9 cellular contexts compared by ENCODE assay signal in genomic region chrX:11111947-11112346, GRCh38. TPM values are rescaled to one million over a fixed set of nuclear protein-coding genes. Genes with fewer than 3 reads are reported as not detected.
A peak's percentile ranks its signal among the peaks of the same experiment; 100 is the strongest.
DNase-seq lines count a peak whose midpoint lies in the region; FAIRE-seq and TF ChIP-seq lines count a peak whose summit lies in the region.
"Had no signal": no experiment of that assay in that cellular context is flagged by ENCODE, and none has a peak within 500 bp of the region (broad histone marks: within the 10 kb centered on the region; RNA-seq: fewer than 3 reads in every experiment).

No MANE protein-coding gene starts in this region.

- TF ChIP-seq RAD21 in H1 (IDR thresholded peaks at IDR 0.05 in 1 of 2, conservative IDR thresholded peaks at IDR 0.05 in 1 of 2; ENCODE audit: low read depth in 2 of 2, low read length in 2 of 2) (no peak), neural cell (conservative IDR thresholded peaks at IDR 0.05) (no peak)

- H3K18ac ChIP-seq in H1 (ENCODE audit: extremely low read depth, low read length), result no peak overlapping the region

- no peaks in the 10 kb centered on the region for H3K9me2 ChIP-seq in neural cell (ENCODE audit: insufficient read depth, low read length)

- DNase-seq in NB4 (ENCODE audit: low read depth), result no peak
- no peak for DNase-seq in H1 (ENCODE audit: low read depth in 1 of 2, low spot score in 2 of 2)
- DNase-seq in OCI-M2 (lab: John Stamatoyannopoulos, UW; ENCODE audit: unreplicated experiment), result no peak
- no peak for DNase-seq in superior temporal gyrus (ENCODE audit: extremely low spot score)
- DNase-seq in EL, result no peak
- no peak for DNase-seq in SW480 (ENCODE audit: low spot score)
- DNase-seq: NCI-H748 treated with DMSO at 0.1 percent for 48 hours had no signal

- no peak for TF ChIP-seq EP300 in H1 (IDR thresholded peaks at IDR 0.05; ENCODE audit: borderline replicate concordance in 1 of 2, low read depth in 2 of 2, low read length in 2 of 2)
- TF ChIP-seq EP300 in neural cell (conservative IDR thresholded peaks at IDR 0.05; ENCODE audit: poor library complexity, severe bottlenecking), result no peak

- H3K4me2 ChIP-seq in BLaER1 treated with 17β-estradiol and CSF1 and Interleukin-3, amounts not matched to agents 10 nM and 100 nM, result peak overlapping the region; percentile 65 to 88 (median 70)
- H3K4me2 ChIP-seq in H1 (ENCODE audit: insufficient read depth in 1 of 2, low read depth in 2 of 2, low read length in 2 of 2) (peak overlapping the region; percentile 63 to 71), neural cell (ENCODE audit: low read length) (peak overlapping the region; percentile 65)

- H2BK15ac ChIP-seq in H1 (ENCODE audit: low read length), result no peak overlapping the region

- peaks cover 3% of the 10 kb centered on the region; the same call in 1 of the 2 replicates for H3K23me2 ChIP-seq in H1 (ENCODE audit: low read depth, low read length)

- no peak overlapping the region for H2BK120ac ChIP-seq in H1 (replicated peaks; ENCODE audit: low read depth, low read length)

- no peak overlapping the region for H3K14ac ChIP-seq in H1 (ENCODE audit: insufficient read length)

- H3K4me3 ChIP-seq in BLaER1 treated with 17β-estradiol and CSF1 and Interleukin-3, amounts not matched to agents 10 nM and 100 nM, result peak overlapping the region; percentile 59 to 84 (median 74)
- peak overlapping the region; percentile 87 for H3K4me3 ChIP-seq in NB4 (ENCODE audit: low read depth, low read length)
- H3K4me3 ChIP-seq in H1 (ENCODE audit: extremely low read depth in 1 of 4, insufficient read depth in 2 of 4, low read depth in 3 of 4, low read length in 4 of 4), result peak overlapping the region; percentile 66 to 84 (median 74)
- peak overlapping the region; percentile 81 for H3K4me3 ChIP-seq in neural cell (ENCODE audit: low read length)

- H3K56ac ChIP-seq in H1 (replicated peaks; ENCODE audit: insufficient read length, low read depth, low read length), result no peak overlapping the region

- no peak overlapping the region for H2BK20ac ChIP-seq in H1 (ENCODE audit: low read length)

- peaks cover 0 to 20% (median 4%) of the 10 kb centered on the region in 11 experiments; a peak in 8 of 22 replicates for H3K9me3 ChIP-seq in BLaER1 treated with 17β-estradiol and CSF1 and Interleukin-3, amounts not matched to agents 10 nM and 100 nM (replicated peaks in 1 of 11)
- H3K9me3 ChIP-seq in H1 (ENCODE audit: insufficient read depth in 2 of 2, low read depth in 1 of 2, low read length in 1 of 2) (no peaks in the 10 kb centered on the region), neural cell (ENCODE audit: low read length) (no peaks in the 10 kb centered on the region)

- FAIRE-seq in H1 (lab: Jason Lieb, UNC), result peak; percentile 48

- H4K8ac ChIP-seq in H1 (ENCODE audit: extremely low read depth, insufficient read depth, low read length), result no peak overlapping the region

- no peak overlapping the region for H4K5ac ChIP-seq in H1 (ENCODE audit: insufficient read length, low read depth, low read length)

- H2AK5ac ChIP-seq in H1 (ENCODE audit: low read depth, low read length), result no peak overlapping the region

- 75% methylated on average over 8 of the region's 9 CpGs; no CpG with 5 or more reads in 1 of the 2 experiments for WGBS in H1 (ENCODE audit: extremely low coverage in 1 of 2, insufficient coverage in 1 of 2, insufficient read length in 1 of 2, insufficient replicate concordance in 2 of 2, low coverage in 1 of 2, low lambda C conversion rate in 2 of 2, missing lambda C conversion rate in 1 of 2), 2 experiments

- no peak overlapping the region for H3K4ac ChIP-seq in H1 (replicated peaks; ENCODE audit: insufficient read length, low read depth, low read length)

- H3K9ac ChIP-seq in BLaER1 treated with 17β-estradiol and CSF1 and Interleukin-3, amounts not matched to agents 10 nM and 100 nM, result peak overlapping the region; percentile 81 to 90 (median 87)
- H3K9ac ChIP-seq in H1 (replicated peaks in 1 of 4; ENCODE audit: extremely low read depth in 1 of 4, low read depth in 3 of 4, low read length in 3 of 4), result peak overlapping the region; percentile 52 to 92 (median 84)
- H3K9ac ChIP-seq in neural cell (ENCODE audit: low read length), result peak overlapping the region; percentile 85

- no peak overlapping the region for H2BK12ac ChIP-seq in H1 (ENCODE audit: low read depth, low read length)

- H3K27ac ChIP-seq in BLaER1 treated with 17β-estradiol and CSF1 and Interleukin-3, amounts not matched to agents 10 nM and 100 nM, result peak overlapping the region; percentile 80 to 92 (median 88); a peak in 20 of 22 replicates
- H3K27ac ChIP-seq in H1 (ENCODE audit: low read depth, low read length), result no peak overlapping the region; the same call in 1 of the 2 replicates
- H3K27ac ChIP-seq in neural cell (ENCODE audit: low read length), result no peak overlapping the region

- H2AFZ ChIP-seq in H1 (ENCODE audit: low read length) (no peak overlapping the region), neural cell (ENCODE audit: low read depth, low read length) (no peak overlapping the region)

- H2BK5ac ChIP-seq in H1 (ENCODE audit: low read depth, low read length), result no peak overlapping the region

- peaks cover 0 to 31% (median 15%) of the 10 kb centered on the region in 11 experiments; a peak in 12 of 22 replicates for H4K20me1 ChIP-seq in BLaER1 treated with 17β-estradiol and CSF1 and Interleukin-3, amounts not matched to agents 10 nM and 100 nM
- H4K20me1 ChIP-seq in H1 (replicated peaks in 1 of 2; ENCODE audit: control insufficient read depth in 1 of 2, insufficient read depth in 2 of 2, low read length in 2 of 2) (peaks cover 0 to 2% of the 10 kb centered on the region in 2 experiments), neural cell (ENCODE audit: insufficient read depth) (no peaks in the 10 kb centered on the region)

- TF ChIP-seq CTCF in NB4 (IDR thresholded peaks at IDR 0.05; ENCODE audit: low read depth, low read length) (no peak), H1 (IDR thresholded peaks at IDR 0.05; ENCODE audit: control extremely low read depth in 1 of 3, insufficient read depth in 1 of 3, low read depth in 1 of 3, low read length in 3 of 3) (no peak), neural cell (IDR thresholded peaks at IDR 0.05; ENCODE audit: poor library complexity, severe bottlenecking) (no peak)

- no peak overlapping the region for H4K91ac ChIP-seq in H1 (replicated peaks; ENCODE audit: insufficient read length, low read length)

- no peaks in the 10 kb centered on the region; the same call in 1 of the 2 replicates for H3K79me1 ChIP-seq in H1 (ENCODE audit: low read depth, low read length)

- POLR2A ChIA-PET in H1 (lab: Charles Lee; ENCODE audit: partially characterized antibody), result interaction anchor here (0.7 to 2.5 kb wide), 2 partner anchors 9 to 11 kb away, joined by 3 to 6 read pairs; no protein-coding TSS in a partner anchor

- H3F3A ChIP-seq in neural cell (ENCODE audit: insufficient read depth, low read length, poor library complexity, severe bottlenecking), result no peaks in the 10 kb centered on the region

- H3K27me3 ChIP-seq in BLaER1 treated with 17β-estradiol and CSF1 and Interleukin-3, amounts not matched to agents 10 nM and 100 nM, result peaks cover 71 to 100% (median 90%) of the 10 kb centered on the region in 11 experiments
- H3K27me3 ChIP-seq in H1 (replicated peaks in 1 of 4; ENCODE audit: control insufficient read depth in 3 of 4, extremely low read depth in 1 of 4, insufficient read depth in 3 of 4, low read length in 3 of 4) (no peaks in the 10 kb centered on the region), neural cell (ENCODE audit: insufficient read depth, low read depth, low read length) (no peaks in the 10 kb centered on the region)

- TF ChIP-seq POLR2A in NB4 (IDR thresholded peaks at IDR 0.05; ENCODE audit: extremely low read depth, insufficient read length) (no peak), H1 (IDR thresholded peaks at IDR 0.05; ENCODE audit: control extremely low read depth in 1 of 2, low read depth in 2 of 2, low read length in 2 of 2) (no peak)

- H3K23ac ChIP-seq in H1 (ENCODE audit: insufficient read length), result no peak overlapping the region

- peaks cover 0 to 22% of the 10 kb centered on the region in 2 experiments; a peak in 2 of 4 replicates for H3K79me2 ChIP-seq in H1 (ENCODE audit: control insufficient read depth in 1 of 2, insufficient read depth in 2 of 2, low read length in 2 of 2)
- peaks cover 6% of the 10 kb centered on the region for H3K79me2 ChIP-seq in neural cell (replicated peaks; ENCODE audit: insufficient read depth, low read length)

- peaks cover 23 to 36% (median 29%) of the 10 kb centered on the region in 10 experiments for H3K4me1 ChIP-seq in BLaER1 treated with 17β-estradiol and CSF1 and Interleukin-3, amounts not matched to agents 10 nM and 100 nM
- H3K4me1 ChIP-seq in H1 (replicated peaks in 1 of 4; ENCODE audit: control insufficient read depth in 3 of 4, insufficient read depth in 4 of 4, low read length in 3 of 4), result no peaks in the 10 kb centered on the region; a peak in 1 of 7 replicates

- CTCF ChIA-PET in H1 (lab: Charles Lee; ENCODE audit: partially characterized antibody), result no interaction called here

- peaks cover 24 to 32% (median 28%) of the 10 kb centered on the region in 11 experiments for H3K36me3 ChIP-seq in BLaER1 treated with 17β-estradiol and CSF1 and Interleukin-3, amounts not matched to agents 10 nM and 100 nM
- H3K36me3 ChIP-seq in H1 (ENCODE audit: control insufficient read depth in 2 of 4, insufficient read depth in 4 of 4, low read length in 3 of 4) (peaks cover 4 to 30% (median 16%) of the 10 kb centered on the region in 4 experiments), neural cell (ENCODE audit: insufficient read depth, low read length) (no peaks in the 10 kb centered on the region)

TF ChIP-seq in H1, 55 proteins besides CTCF, POLR2A, EP300 and RAD21 (continues in another document):
- no peak for TF ChIP-seq RBBP5 (IDR thresholded peaks at IDR 0.05; ENCODE audit: borderline replicate concordance, low read depth, low read length)
- TF ChIP-seq BCL11A (IDR thresholded peaks at IDR 0.05; ENCODE audit: low read depth in 2 of 2, low read length in 2 of 2), result no peak

RNA-seq across cellular contexts. Expression of gene HCCS, which starts 0.8 kb away (rescaled TPM):
- total RNA-seq in H1 (2021; fragmentation: NEBNext Ultra II Directional; extraction: Animal tissue kit (Norgen Biotek cat#: 25700)), result 29.7 and 29.9 TPM in 2 replicates
- polyA plus RNA-seq in H1 (2011; rRNA removed), result 9.8 and 11.9 TPM in 2 replicates
- 16.9 TPM for polyA plus RNA-seq in H1 (2011; cell fraction: cytosol; rRNA removed)
- 7.8 TPM for polyA plus RNA-seq in H1 (2011; cell fraction: nucleus; rRNA removed)
- 26.0 to 38.0 TPM (median 30.9 TPM) in 4 replicates for polyA plus RNA-seq in H1 (2012, experiment 1 of 2)
- 21.2 TPM for polyA plus RNA-seq in H1 (2012, experiment 2 of 2)
- 28.8 TPM for polyA plus RNA-seq in H1 (2013, experiment 1 of 2)
- 33.1 TPM for polyA plus RNA-seq in H1 (2013, experiment 2 of 2)
- polyA minus RNA-seq in H1 (2011; rRNA and poly(A)+ RNA removed), result 11.2 and 18.0 TPM in 2 replicates
- polyA minus RNA-seq in H1 (2011; cell fraction: cytosol; rRNA and poly(A)+ RNA removed), result 10.1 TPM
- 5.7 TPM for polyA minus RNA-seq in H1 (2011; cell fraction: nucleus; rRNA and poly(A)+ RNA removed)
- 17.6 and 26.6 TPM in 2 replicates for polyA plus RNA-seq in neural cell
- polyA minus RNA-seq in neural cell, result 18.7 and 19.9 TPM in 2 replicates

Comparison
In these comparisons a context has a peak if more than half of its experiments do, and no peak if none do; other contexts are left out.
1. H3K27ac ChIP-seq: peak in BLaER1 treated with 17β-estradiol and CSF1 and Interleukin-3, amounts not matched to agents 10 nM and 100 nM (11 of 11); none in H1 (single experiment) and neural cell (single experiment).
2. Peak in every context shown above with its lines, with median percentiles within 50 percentile points of each other: H3K4me2 ChIP-seq, H3K4me3 ChIP-seq and H3K9ac ChIP-seq.